Comparison of ENCODE assay signal across 1 cellular context in genomic region chr10:22662693-22663330, GRCh38.
A peak's percentile ranks its signal among the peaks of the same experiment; 100 is the strongest.
TF ChIP-seq lines count a peak whose summit lies in the region.

No MANE protein-coding gene starts in this region.

TF ChIP-seq in K562, 482 proteins besides CTCF, POLR2A, EP300 and RAD21 (continued from another document):
- no peak for TF ChIP-seq PBX2 (CRISPR knock-in tag; IDR thresholded peaks at IDR 0.05; ENCODE audit: low read depth)
- 0 out of 2 replicates have a peak, but pooled peaks have one; percentile 16 for TF ChIP-seq PBX2 (tag; conservative IDR thresholded peaks at IDR 0.05; ENCODE audit: low read depth)
- TF ChIP-seq MEIS2 (IDR thresholded peaks at IDR 0.05; ENCODE audit: partially characterized antibody) = peak; percentile 67
- TF ChIP-seq SMARCA4 (IDR thresholded peaks at IDR 0.05) = peak; percentile 49; the same call in 1 of the 2 replicates
- TF ChIP-seq VEZF1 (CRISPR knock-in tag; IDR thresholded peaks at IDR 0.05) = peak; percentile 35; the same call in 1 of the 2 replicates
- TF ChIP-seq CBX5 (IDR thresholded peaks at IDR 0.05; ENCODE audit: borderline replicate concordance, low read depth) = no peak
- TF ChIP-seq ARID1B (IDR thresholded peaks at IDR 0.05) = peak; percentile 60
- peak; percentile 21; the same call in 1 of the 2 replicates for TF ChIP-seq NCOR1 (IDR thresholded peaks at IDR 0.05)
- 0 out of 2 replicates have a peak, but pooled peaks have one; percentile 10 for TF ChIP-seq ARID3A (IDR thresholded peaks at IDR 0.05; ENCODE audit: borderline replicate concordance, low read depth, low read length)
- peak; percentile 56; the same call in 1 of the 2 replicates for TF ChIP-seq HMBOX1 (IDR thresholded peaks at IDR 0.05)
- TF ChIP-seq CBFA2T3 (IDR thresholded peaks at IDR 0.05) = peak; percentile 64
- TF ChIP-seq ZNF41 (CRISPR knock-in tag; conservative IDR thresholded peaks at IDR 0.05) = no peak
- TF ChIP-seq ETS1 (conservative IDR thresholded peaks at IDR 0.05; ENCODE audit: control insufficient read depth, low read depth, low read length) = no peak
- 0 out of 2 replicates have a peak, but pooled peaks have one; percentile 6 for TF ChIP-seq TCF3 (CRISPR knock-in tag; IDR thresholded peaks at IDR 0.05)
